In the genomic region with DNA sequence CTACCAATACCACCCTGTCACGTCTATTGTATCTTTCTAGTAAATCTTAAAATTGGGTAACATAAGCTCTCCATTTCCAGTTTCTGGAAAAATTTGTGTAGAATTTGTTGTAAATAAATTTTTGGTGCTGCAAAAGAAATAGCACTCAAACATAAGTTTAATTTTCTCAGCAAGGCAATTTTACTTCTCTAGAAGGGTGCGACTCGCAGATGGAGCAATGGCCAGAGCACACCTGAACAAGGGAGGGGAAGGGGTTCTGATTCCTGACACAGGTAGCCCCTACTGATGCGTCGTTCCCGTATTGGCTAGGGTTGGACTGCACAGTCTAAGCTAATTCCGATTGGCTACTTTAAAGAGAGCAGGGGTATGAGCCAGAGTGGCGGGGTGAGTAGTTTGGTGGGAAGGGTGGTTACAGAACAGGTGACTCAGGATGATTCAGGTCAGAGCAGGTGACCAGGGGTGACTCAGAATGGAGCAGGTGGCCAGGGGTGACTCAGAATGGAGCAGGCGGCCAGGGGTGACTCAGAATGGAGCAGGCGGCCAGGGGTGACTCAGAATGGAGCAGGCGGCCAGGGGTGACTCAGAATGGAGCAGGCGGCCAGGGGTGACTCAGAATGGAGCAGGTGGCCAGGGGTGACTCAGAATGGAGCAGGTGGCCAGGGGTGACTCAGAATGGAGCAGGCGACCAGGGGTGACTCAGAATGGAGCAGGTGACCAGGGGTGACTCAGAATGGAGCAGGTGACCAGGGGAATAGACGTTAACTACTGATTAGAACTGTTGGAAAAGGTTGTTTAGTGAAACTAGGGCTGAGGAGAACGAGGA, we compare ENCODE assay signal across 8 cellular contexts. TPM values are rescaled to one million over a fixed set of nuclear protein-coding genes. Genes with fewer than 3 reads are reported as not detected.
DNase-seq lines count a peak whose midpoint lies in the region; ATAC-seq, FAIRE-seq and TF ChIP-seq lines count a peak whose summit lies in the region.
"Not testable (repeated sequence)": the region's sequence is repeated elsewhere in the genome, so short reads cannot be mapped to it uniquely, and the experiment has no call there.

No MANE protein-coding gene starts in this region.

- peak; percentile 100 for FAIRE-seq in urothelium cell line (lab: Jason Lieb, UNC)

- TF ChIP-seq CTCF in endothelial cell (IDR thresholded peaks at IDR 0.05; ENCODE audit: unreplicated experiment), result not testable (repeated sequence)

- not testable (repeated sequence) for H3K9me3 Mint-ChIP-seq in endothelial cell (ENCODE audit: unreplicated experiment)

- H3K27ac Mint-ChIP-seq in endothelial cell (ENCODE audit: unreplicated experiment), result peak overlapping the region; percentile 89

- peaks cover 16% of the 10 kb centered on the region for H3K36me3 Mint-ChIP-seq in endothelial cell (ENCODE audit: low read depth, unreplicated experiment)

- peak; percentile 14 to 43 (median 17) for DNase-seq in NCI-H1417 (lab: John Stamatoyannopoulos, UW)
- DNase-seq in T-helper 9 cell, result peak; percentile 78
- peak; percentile 82 for DNase-seq in activated gamma-delta T cell treated with anti-CD3 and anti-CD28 coated beads, Interleukin-2, amount 50 U/mL, for 16 hours (ENCODE audit: low read depth)
- DNase-seq in endothelial cell (ENCODE audit: low spot score), result peak; percentile 25
- peak; percentile 44 to 98 for DNase-seq in lung microvascular endothelial cell (ENCODE audit: low read depth in 2 of 2)
- peak; percentile 35 to 60 for DNase-seq in stimulated activated CD4-positive, alpha-beta T cell treated with anti-CD3 and anti-CD28 coated beads, Interleukin-1b, Interleukin-23, amount 100 ng/mL, for 1 hour (ENCODE audit: low read depth in 2 of 2)
- not testable (repeated sequence) for DNase-seq in urothelium cell line (ENCODE audit: low spot score)

- peak; percentile 55 for ATAC-seq in GM21447 (IDR thresholded peaks at IDR 0.05; ENCODE audit: unreplicated experiment)

- peaks cover 12% of the 10 kb centered on the region for H3K27me3 Mint-ChIP-seq in endothelial cell (ENCODE audit: unreplicated experiment)

- peak overlapping the region; percentile 86 for H3K4me3 Mint-ChIP-seq in endothelial cell (ENCODE audit: unreplicated experiment)

- not testable (repeated sequence) for H3K4me1 Mint-ChIP-seq in endothelial cell (ENCODE audit: unreplicated experiment)

RNA-seq across cellular contexts. Expression of a gene that starts 32.0 kb away (rescaled TPM):
- total RNA-seq in endothelial cell (ENCODE audit: unreplicated experiment) (186 TPM), lung microvascular endothelial cell (131 and 178 TPM in 2 replicates)

RNA-seq across cellular contexts. Expression of a gene that starts 45.5 kb away (rescaled TPM):
- 18.2 TPM for total RNA-seq in endothelial cell (ENCODE audit: unreplicated experiment)
- 4.4 and 12.1 TPM in 2 replicates for total RNA-seq in lung microvascular endothelial cell
